In the genomic region with DNA sequence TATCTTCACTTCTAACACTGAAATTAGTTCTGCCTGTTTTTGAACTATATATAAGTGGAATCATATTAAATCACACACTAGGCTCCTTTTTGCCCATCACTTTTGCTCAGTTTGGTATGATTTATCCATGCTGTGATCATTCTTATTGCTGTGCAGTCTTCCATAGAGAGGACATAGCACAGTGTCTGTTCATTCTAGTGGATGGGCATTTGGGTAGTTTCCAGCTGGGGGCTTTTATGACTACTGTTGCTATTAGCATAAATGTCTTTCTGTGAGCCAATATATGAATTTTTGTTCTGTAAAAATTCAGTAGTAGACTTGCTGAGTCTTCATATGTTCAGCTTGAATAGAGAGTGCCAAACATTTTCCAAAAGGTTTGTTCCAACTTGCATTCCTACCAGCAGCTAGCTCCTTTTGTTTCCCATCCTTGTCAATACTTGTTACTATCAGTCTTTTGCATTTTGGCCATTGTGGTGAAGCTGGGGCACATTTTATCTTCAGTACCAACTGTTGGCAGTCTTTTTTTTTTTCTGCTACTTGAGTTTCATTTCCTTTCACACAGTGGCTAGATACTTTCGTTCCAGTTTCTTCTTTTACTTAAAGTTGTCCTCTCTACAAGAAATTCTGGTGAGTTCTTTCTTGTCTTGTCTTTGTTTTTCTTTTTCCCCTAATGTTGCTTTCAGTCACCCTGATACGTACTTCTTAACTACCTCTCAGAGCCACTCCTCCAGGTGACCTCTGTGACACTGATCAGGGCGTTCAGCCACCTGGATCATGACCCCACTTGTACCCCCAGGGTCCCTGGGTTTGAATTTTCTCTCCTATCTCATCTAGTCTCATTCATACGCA, we compare ENCODE assay signal across 8 cellular contexts.
DNase-seq lines count a peak whose midpoint lies in the region; ATAC-seq, FAIRE-seq and TF ChIP-seq lines count a peak whose summit lies in the region.

No MANE protein-coding gene starts in this region.

- ATAC-seq in GM18499 (IDR thresholded peaks at IDR 0.05; ENCODE audit: insufficient read depth, unreplicated experiment) (peak; percentile 73), GM21381 (IDR thresholded peaks at IDR 0.05; ENCODE audit: unreplicated experiment) (peak; percentile 71), HG03432 (IDR thresholded peaks at IDR 0.05; ENCODE audit: unreplicated experiment) (peak; percentile 88)
- ATAC-seq in activated naive CD8-positive, alpha-beta T cell treated with anti-CD3 and anti-CD28 coated beads, Interleukin-2, amount 10 ng/mL, durations not matched to agents 7 days and 5 days (ENCODE audit: low read depth) = peak; percentile 61

- no peak overlapping the region for H2BK15ac ChIP-seq in mesenchymal stem cell (ENCODE audit: low read depth, poor library complexity, severe bottlenecking)

- no peak for DNase-seq in activated naive CD8-positive, alpha-beta T cell treated with anti-CD3 and anti-CD28 coated beads, Interleukin-2, amount 10 ng/mL, durations not matched to agents 7 days and 5 days
- no peak for DNase-seq in hypothalamus (lab: John Stamatoyannopoulos, UW)
- DNase-seq in mesenchymal stem cell = no peak
- no peak for DNase-seq in D721Med (ENCODE audit: insufficient read length, low spot score)
- no peak for DNase-seq in DMS 273 (lab: John Stamatoyannopoulos, UW; ENCODE audit: unreplicated experiment)

- no peak overlapping the region for H3K4me3 ChIP-seq in mesenchymal stem cell (ENCODE audit: insufficient read depth in 1 of 2, low read depth in 1 of 2, low read length in 2 of 2)

- 87% methylated on average over 3 of the region's 4 CpGs for WGBS in mesenchymal stem cell

- H3K4me1 ChIP-seq in mesenchymal stem cell (ENCODE audit: control insufficient read depth, insufficient read depth, low read depth, low read length) = no peaks in the 10 kb centered on the region

- H3K18ac ChIP-seq in mesenchymal stem cell (ENCODE audit: low read depth in 1 of 2, low read length in 2 of 2) = peak overlapping the region in 1 of 2 experiments; percentile 34

- no peak overlapping the region for H2AK5ac ChIP-seq in mesenchymal stem cell (ENCODE audit: low read length, severe bottlenecking)

- H3K4ac ChIP-seq in mesenchymal stem cell (ENCODE audit: low read depth in 1 of 2, low read length in 2 of 2) = no peak overlapping the region

- H2AFZ ChIP-seq in mesenchymal stem cell (ENCODE audit: low read depth, low read length) = no peak overlapping the region

- H4K8ac ChIP-seq in mesenchymal stem cell (ENCODE audit: low read length) = no peak overlapping the region

- no peaks in the 10 kb centered on the region for H3K79me1 ChIP-seq in mesenchymal stem cell (replicated peaks; ENCODE audit: low read length, poor library complexity, severe bottlenecking)

- H3K27ac ChIP-seq in mesenchymal stem cell (ENCODE audit: low read length, poor library complexity, severe bottlenecking) = no peak overlapping the region

- peaks cover 3% of the 10 kb centered on the region for H3K27me3 Mint-ChIP-seq in activated naive CD8-positive, alpha-beta T cell treated with anti-CD3 and anti-CD28 coated beads, Interleukin-2, amount 10 ng/mL, durations not matched to agents 7 days and 5 days

- POLR2A ChIA-PET in activated naive CD8-positive, alpha-beta T cell treated with anti-CD3 and anti-CD28 coated beads, Interleukin-2, amount 10 ng/mL, durations not matched to agents 7 days and 5 days (lab: Charles Lee) = no interaction called here

- no peak overlapping the region for H3K23ac ChIP-seq in mesenchymal stem cell (ENCODE audit: low read length in 2 of 2)

- H2BK120ac ChIP-seq in mesenchymal stem cell (ENCODE audit: low read depth, low read length) = no peak overlapping the region

- peaks cover 7% of the 10 kb centered on the region for H3K36me3 Mint-ChIP-seq in activated naive CD8-positive, alpha-beta T cell treated with anti-CD3 and anti-CD28 coated beads, Interleukin-2, amount 10 ng/mL, durations not matched to agents 7 days and 5 days

- no peaks in the 10 kb centered on the region for H3K36me3 ChIP-seq in mesenchymal stem cell (ENCODE audit: control insufficient read depth in 1 of 2, insufficient read depth in 2 of 2, low read depth in 1 of 2, low read length in 2 of 2)

- no peaks in the 10 kb centered on the region for H3K9me3 Mint-ChIP-seq in activated naive CD8-positive, alpha-beta T cell treated with anti-CD3 and anti-CD28 coated beads, Interleukin-2, amount 10 ng/mL, durations not matched to agents 7 days and 5 days

- no peaks in the 10 kb centered on the region for H3K9me3 ChIP-seq in mesenchymal stem cell (ENCODE audit: control insufficient read depth, low read length)

- peak overlapping the region; percentile 70 for H3K4me3 Mint-ChIP-seq in activated naive CD8-positive, alpha-beta T cell treated with anti-CD3 and anti-CD28 coated beads, Interleukin-2, amount 10 ng/mL, durations not matched to agents 7 days and 5 days

- no peak overlapping the region for H4K91ac ChIP-seq in mesenchymal stem cell (ENCODE audit: low read length)

- no peak overlapping the region for H2BK12ac ChIP-seq in mesenchymal stem cell (ENCODE audit: low read length in 2 of 2)

- no peak for TF ChIP-seq CTCF in D721Med (IDR thresholded peaks at IDR 0.05; ENCODE audit: insufficient read depth, missing control alignments)

- H3K27ac Mint-ChIP-seq in activated naive CD8-positive, alpha-beta T cell treated with anti-CD3 and anti-CD28 coated beads, Interleukin-2, amount 10 ng/mL, durations not matched to agents 7 days and 5 days = peak overlapping the region; percentile 95

- H3K27me3 ChIP-seq in mesenchymal stem cell (ENCODE audit: control insufficient read depth in 1 of 2, insufficient read depth in 1 of 2, low read length in 2 of 2) = no peaks in the 10 kb centered on the region

- H3K9ac ChIP-seq in mesenchymal stem cell (ENCODE audit: low read length) = no peak overlapping the region

- no peak overlapping the region for H3K14ac ChIP-seq in mesenchymal stem cell (ENCODE audit: low read length in 2 of 2)

- FAIRE-seq in D721Med (lab: Jason Lieb, UNC) = no peak

- no peak overlapping the region for H2BK5ac ChIP-seq in mesenchymal stem cell (ENCODE audit: low read depth, low read length, poor library complexity, severe bottlenecking)

- no peak overlapping the region for H3K4me2 ChIP-seq in mesenchymal stem cell (ENCODE audit: low read length, poor library complexity, severe bottlenecking)

- H3K4me1 Mint-ChIP-seq in activated naive CD8-positive, alpha-beta T cell treated with anti-CD3 and anti-CD28 coated beads, Interleukin-2, amount 10 ng/mL, durations not matched to agents 7 days and 5 days = peaks cover 44% of the 10 kb centered on the region
